ENCODE assay signal across 30 cellular contexts in genomic region chr12:75939016-75939642, GRCh38.
DNase-seq lines count a peak whose midpoint lies in the region; ATAC-seq and TF ChIP-seq lines count a peak whose summit lies in the region.
"Had no signal": no experiment of that assay in that cellular context is flagged by ENCODE, and none has a peak within 500 bp of the region (broad histone marks: within the 10 kb centered on the region; RNA-seq: fewer than 3 reads in every experiment).

No MANE protein-coding gene starts in this region.

- H3K4me1 ChIP-seq in right cardiac atrium (ENCODE audit: control insufficient read depth, insufficient read depth, low read length), result no peaks in the 10 kb centered on the region
- peaks cover 6% of the 10 kb centered on the region for H3K4me1 ChIP-seq in fibroblast of lung (ENCODE audit: control insufficient read depth, extremely low read depth, insufficient read depth, low read length)

- H3K9me3 ChIP-seq in right cardiac atrium (ENCODE audit: control insufficient read depth, low read length), result no peaks in the 10 kb centered on the region
- H3K9me3 ChIP-seq in fibroblast of lung (ENCODE audit: control insufficient read depth, insufficient read depth, low read depth, low read length), result no peaks in the 10 kb centered on the region
- H3K9me3 ChIP-seq: pancreas, SJCRH30, thoracic aorta had no signal

- DNase-seq in Right ventricle myocardium inferior (ENCODE audit: missing footprints), result no peak
- no peak for DNase-seq in right cardiac atrium
- DNase-seq in SK-MEL-5 (ENCODE audit: low read depth, low spot score), result peak; percentile 35
- DNase-seq in fibroblast of lung (ENCODE audit: low read depth in 2 of 2), result peak in 1 of 2 donors; percentile 29
- DNase-seq in cerebellum (ENCODE audit: low spot score), result no peak
- no peak for DNase-seq in COR-L47 (lab: John Stamatoyannopoulos, UW)
- DNase-seq in mesenteric fat pad (ENCODE audit: low spot score), result no peak
- DNase-seq: ACHN; activated CD4-positive, alpha-beta T cell treated with anti-CD3 and anti-CD28 coated beads for 48 hours; activated naive CD4-positive, alpha-beta T cell treated with Interleukin-2 at 50 U/mL for 16 hours; activated T-cell treated with anti-CD3 and anti-CD28 coated beads, Interleukin-2, amount 50 U/mL, for 72 hours; BE2C; CD8-positive, alpha-beta memory T cell; DMS 273 treated with DMSO at 0.1 percent for 48 hours; H9; immature natural killer cell; left cardiac atrium; MM.1S; NCI-H1105 treated with DMSO at 0.1 percent for 48 hours; NCI-H1930; NCI-H226; NCI-H69; pancreas; SJCRH30; stimulated activated CD4-positive, alpha-beta T cell treated with anti-CD3 and anti-CD28 coated beads, Interleukin-1b, Interleukin-23, amount 100 ng/mL, for 48 hours; T-cell; WERI-Rb-1 had no signal

- no peaks in the 10 kb centered on the region for H3K36me3 ChIP-seq in fibroblast of lung (ENCODE audit: control insufficient read depth, insufficient read depth, low read length)
- H3K36me3 ChIP-seq: BE2C, pancreas, SJCRH30, thoracic aorta, WERI-Rb-1 had no signal

- H4K20me1 ChIP-seq in fibroblast of lung (ENCODE audit: control insufficient read depth, extremely low read depth, insufficient read depth, low read length), result no peaks in the 10 kb centered on the region

- in situ Hi-C loops in SK-MEL-5 (cut with HindIII; ENCODE audit: low pct_unique_long_range_greater_than_20kb, low sequenced_read_pairs), result no loop called here

- H3K27me3 ChIP-seq in right cardiac atrium (ENCODE audit: control insufficient read depth, insufficient read depth), result no peaks in the 10 kb centered on the region
- H3K27me3 ChIP-seq in fibroblast of lung (ENCODE audit: control insufficient read depth, insufficient read depth, low read length), result no peaks in the 10 kb centered on the region
- H3K27me3 ChIP-seq: BE2C, pancreas, SJCRH30 had no signal

- intact Hi-C loops in Right ventricle myocardium inferior (cut with DNase I) (loop anchor here (5.0 kb wide), 1 partner anchor 93 kb away; the partner anchor contains the start of gene PHLDA1), right cardiac atrium (cut with DNase I) (loop anchor here in 2 of 4 donors (5.0 to 10.0 kb wide), 2 partner anchors 93 to 96 kb away; partner anchors contain the start of gene PHLDA1 (in 2 of the 2))

- H3K4me2 ChIP-seq in fibroblast of lung (ENCODE audit: extremely low read depth, insufficient read depth, low read length), result peak overlapping the region; percentile 66
- H3K4me2 ChIP-seq: KMS-11 had no signal

- TF ChIP-seq CTCF in fibroblast of lung (conservative IDR thresholded peaks at IDR 0.05 in 1 of 2, IDR thresholded peaks at IDR 0.05 in 1 of 2; ENCODE audit: low read depth in 1 of 2, low read length in 2 of 2), result no peak

- H3K4me3 ChIP-seq in right cardiac atrium (ENCODE audit: low read length) (no peak overlapping the region), fibroblast of lung (replicated peaks in 1 of 4; ENCODE audit: control extremely low read depth in 1 of 4, insufficient read depth in 1 of 4, low read depth in 3 of 4, low read length in 4 of 4) (peak overlapping the region in 1 of 4 experiments; percentile 2)
- H3K4me3 ChIP-seq: pancreas, SJCRH30, thoracic aorta had no signal

- ATAC-seq in Right ventricle myocardium inferior (peak; percentile 56), right cardiac atrium (no peak)
- ATAC-seq: activated T-cell treated with anti-CD3 and anti-CD28 coated beads, Interleukin-2, amount 50 U/mL, for 72 hours; pancreas had no signal

- peak overlapping the region; percentile 68 for H2AFZ ChIP-seq in fibroblast of lung (ENCODE audit: low read length)

- no peak overlapping the region for H3K9ac ChIP-seq in fibroblast of lung (ENCODE audit: insufficient read depth, low read length)
- H3K9ac ChIP-seq: KMS-11 had no signal

- 56% methylated on average over 5 of the region's 5 CpGs for WGBS in right cardiac atrium

- H3K27ac ChIP-seq in right cardiac atrium (ENCODE audit: low read length), result no peak overlapping the region
- H3K27ac ChIP-seq in fibroblast of lung (ENCODE audit: insufficient read depth, low read length), result peak overlapping the region; percentile 27
- H3K27ac ChIP-seq: HL-60, KMS-11, pancreas, SJCRH30, thoracic aorta, WERI-Rb-1 had no signal

- H3K79me2 ChIP-seq in fibroblast of lung (ENCODE audit: control insufficient read depth, insufficient read depth, low read length), result no peaks in the 10 kb centered on the region
